Comparison of ENCODE assay signal across 17 cellular contexts in genomic region chr2:26100384-26100783, GRCh38.
"Had no signal": no experiment of that assay in that cellular context is flagged by ENCODE, and none has a peak within 500 bp of the region (broad histone marks: within the 10 kb centered on the region; RNA-seq: fewer than 3 reads in every experiment).

No MANE protein-coding gene starts in this region.

- H3K27me3 ChIP-seq: foreskin keratinocyte, neural progenitor cell, tibial artery had no signal

- H3K9me3 ChIP-seq: mucosa of descending colon, tibial artery had no signal

- H3K27ac ChIP-seq: foreskin keratinocyte, neural progenitor cell, tibial artery had no signal

- ATAC-seq: activated T-cell treated with anti-CD3 and anti-CD28 coated beads, Interleukin-2, amount 50 U/mL, for 72 hours; foreskin keratinocyte; mucosa of descending colon; naive thymus-derived CD4-positive, alpha-beta T cell had no signal

- H3K4me3 ChIP-seq: mucosa of descending colon, neural progenitor cell, tibial artery had no signal

- H3K4me2 ChIP-seq: neural progenitor cell had no signal

- H2AFZ ChIP-seq: neural progenitor cell had no signal

- H3K9ac ChIP-seq: neural progenitor cell had no signal

- DNase-seq: activated CD4-positive, alpha-beta memory T cell treated with anti-CD3 and anti-CD28 coated beads for 36 hours; activated CD4-positive, alpha-beta T cell treated with anti-CD3 and anti-CD28 coated beads for 48 hours; activated CD4-positive, CD25-positive, alpha-beta regulatory T cell; activated effector memory CD4-positive, alpha-beta T cell treated with Interleukin-2 at 50 U/mL for 16 hours; activated naive CD4-positive, alpha-beta T cell treated with anti-CD3 and anti-CD28 coated beads for 36 hours; activated T-cell treated with anti-CD3 and anti-CD28 coated beads, Interleukin-2, amount 50 U/mL, for 72 hours; amygdala; effector CD8-positive, alpha-beta T cell; foreskin keratinocyte; hypothalamus; mesendoderm; mucosa of descending colon; naive thymus-derived CD4-positive, alpha-beta T cell; retina; stimulated activated CD4-positive, alpha-beta T cell treated with anti-CD3 and anti-CD28 coated beads, Interleukin-12 subunit alpha, Interleukin-12 subunit beta, amount 100 ng/mL, for 4 hours; tibial artery had no signal

- H3K4me1 ChIP-seq: foreskin keratinocyte had no signal
